1 cellular context compared by ENCODE assay signal in genomic region chr2:70087703-70088507, GRCh38.
A peak's percentile ranks its signal among the peaks of the same experiment; 100 is the strongest.
TF ChIP-seq lines count a peak whose summit lies in the region.

No MANE protein-coding gene starts in this region.

TF ChIP-seq in HepG2, 621 proteins besides CTCF, POLR2A, EP300 and RAD21 (continued from another document and continues in another):
- TF ChIP-seq ZNF704 (CRISPR knock-in tag; IDR thresholded peaks at IDR 0.05; ENCODE audit: borderline replicate concordance): no peak; the same call in 1 of the 2 replicates
- peak; percentile 34; the same call in 1 of the 2 replicates for TF ChIP-seq MXD3 (CRISPR knock-in tag; IDR thresholded peaks at IDR 0.05)
- 0 out of 2 replicates have a peak, but pooled peaks have one; percentile 31 for TF ChIP-seq ZNF766 (CRISPR knock-in tag; IDR thresholded peaks at IDR 0.05; ENCODE audit: borderline replicate concordance)
- TF ChIP-seq SIX1 (CRISPR knock-in tag; IDR thresholded peaks at IDR 0.05; ENCODE audit: borderline replicate concordance): no peak
- TF ChIP-seq ETV6 (CRISPR knock-in tag; conservative IDR thresholded peaks at IDR 0.05): peak; percentile 57; the same call in 1 of the 2 replicates
- no peak for TF ChIP-seq NFYC (CRISPR knock-in tag; IDR thresholded peaks at IDR 0.05)
- no peak; the same call in 1 of the 2 replicates for TF ChIP-seq PBX3 (CRISPR knock-in tag; IDR thresholded peaks at IDR 0.05; ENCODE audit: borderline replicate concordance)
- no peak for TF ChIP-seq GATA4 (IDR thresholded peaks at IDR 0.05; ENCODE audit: borderline replicate concordance, low read depth)
- TF ChIP-seq MLLT10 (CRISPR knock-in tag; IDR thresholded peaks at IDR 0.05): no peak
- peak; percentile 45 for TF ChIP-seq STAG1 (CRISPR knock-in tag; IDR thresholded peaks at IDR 0.05)
- no peak for TF ChIP-seq PHB2 (IDR thresholded peaks at IDR 0.05; ENCODE audit: partially characterized antibody)
- TF ChIP-seq BCLAF1 (IDR thresholded peaks at IDR 0.05): no peak
- no peak; the same call in none of the 2 replicates for TF ChIP-seq NFYB (CRISPR knock-in tag; IDR thresholded peaks at IDR 0.05)
- TF ChIP-seq NR0B2 (CRISPR knock-in tag; IDR thresholded peaks at IDR 0.05): peak; percentile 84
- TF ChIP-seq ZNF335 (CRISPR knock-in tag; IDR thresholded peaks at IDR 0.05): peak; percentile 84; the same call in 1 of the 2 replicates
- no peak for TF ChIP-seq ZNF484 (CRISPR knock-in tag; IDR thresholded peaks at IDR 0.05; ENCODE audit: borderline replicate concordance, low read depth)
- TF ChIP-seq TRAFD1 (CRISPR knock-in tag; IDR thresholded peaks at IDR 0.05; ENCODE audit: borderline replicate concordance): no peak
- no peak for TF ChIP-seq ELK4 (CRISPR knock-in tag; IDR thresholded peaks at IDR 0.05; ENCODE audit: borderline replicate concordance)
- TF ChIP-seq ZBTB49 (CRISPR knock-in tag; IDR thresholded peaks at IDR 0.05; ENCODE audit: borderline replicate concordance): 0 out of 2 replicates have a peak, but pooled peaks have one; percentile 1
- peak; percentile 97; the same call in 1 of the 2 replicates for TF ChIP-seq ZNF333 (CRISPR knock-in tag; IDR thresholded peaks at IDR 0.05; ENCODE audit: borderline replicate concordance)
- TF ChIP-seq KDM3A (CRISPR knock-in tag; IDR thresholded peaks at IDR 0.05; ENCODE audit: low read depth): peak; percentile 17; the same call in 1 of the 2 replicates
- no peak for TF ChIP-seq ZSCAN29 (CRISPR knock-in tag; conservative IDR thresholded peaks at IDR 0.05)
- TF ChIP-seq NR1H2 (CRISPR knock-in tag; IDR thresholded peaks at IDR 0.05; ENCODE audit: borderline replicate concordance, low read depth): no peak
- no peak for TF ChIP-seq CENPX (CRISPR knock-in tag; IDR thresholded peaks at IDR 0.05)
- no peak for TF ChIP-seq ZNF652 (CRISPR knock-in tag; IDR thresholded peaks at IDR 0.05; ENCODE audit: borderline replicate concordance, low read depth)
- TF ChIP-seq SMAD3 (CRISPR knock-in tag; IDR thresholded peaks at IDR 0.05): no peak; the same call in 1 of the 2 replicates
- no peak for TF ChIP-seq HMGA1 (CRISPR knock-in tag; conservative IDR thresholded peaks at IDR 0.05)
- peak; percentile 10; the same call in 1 of the 2 replicates for TF ChIP-seq TFAP4 (IDR thresholded peaks at IDR 0.05; ENCODE audit: borderline replicate concordance, low read depth)
- TF ChIP-seq GLI4 (CRISPR knock-in tag; IDR thresholded peaks at IDR 0.05; ENCODE audit: borderline replicate concordance): peak; percentile 71; the same call in 1 of the 2 replicates
- no peak for TF ChIP-seq JDP2 (CRISPR knock-in tag; IDR thresholded peaks at IDR 0.05; ENCODE audit: borderline replicate concordance)
- 0 out of 2 replicates have a peak, but pooled peaks have one; percentile 66 for TF ChIP-seq NCOA5 (CRISPR knock-in tag; IDR thresholded peaks at IDR 0.05)
- no peak for TF ChIP-seq PCBP2 (optimal IDR thresholded peaks at IDR 0.05; ENCODE audit: low read depth, low read length, poor library complexity, severe bottlenecking)
- 0 out of 2 replicates have a peak, but pooled peaks have one; percentile 50 for TF ChIP-seq FOXJ3 (CRISPR knock-in tag; IDR thresholded peaks at IDR 0.05; ENCODE audit: borderline replicate concordance)
- no peak for TF ChIP-seq ZNF121 (CRISPR knock-in tag; IDR thresholded peaks at IDR 0.05)
- TF ChIP-seq TBL1XR1 (IDR thresholded peaks at IDR 0.05; ENCODE audit: borderline replicate concordance, low read length, partially characterized antibody): peak; percentile 6
- peak; percentile 89; the same call in 2 of the 3 replicates for TF ChIP-seq MXI1 (IDR thresholded peaks at IDR 0.05; ENCODE audit: borderline replicate concordance, low read depth, low read length)
- TF ChIP-seq GATAD1 (CRISPR knock-in tag; IDR thresholded peaks at IDR 0.05): peak; percentile 53
- peak; percentile 67 for TF ChIP-seq BRD4 (CRISPR knock-in tag; IDR thresholded peaks at IDR 0.05)
- TF ChIP-seq FOXO1 (CRISPR knock-in tag; IDR thresholded peaks at IDR 0.05): peak; percentile 38; the same call in 1 of the 2 replicates
- TF ChIP-seq HNF4G (IDR thresholded peaks at IDR 0.05; ENCODE audit: borderline replicate concordance, low read depth, low read length): no peak
- TF ChIP-seq HNF4G (CRISPR knock-in tag; IDR thresholded peaks at IDR 0.05; ENCODE audit: borderline replicate concordance, low read depth): no peak
- TF ChIP-seq ZNF512B (CRISPR knock-in tag; IDR thresholded peaks at IDR 0.05; ENCODE audit: borderline replicate concordance): 0 out of 2 replicates have a peak, but pooled peaks have one; percentile 25
- TF ChIP-seq ZBTB26 (CRISPR knock-in tag; IDR thresholded peaks at IDR 0.05; ENCODE audit: borderline replicate concordance): peak; percentile 17
- peak; percentile 96 for TF ChIP-seq SNAI1 (CRISPR knock-in tag; IDR thresholded peaks at IDR 0.05; ENCODE audit: borderline replicate concordance)
- no peak for TF ChIP-seq FOXA1 (IDR thresholded peaks at IDR 0.05)
- TF ChIP-seq FOXA1 (CRISPR knock-in tag; IDR thresholded peaks at IDR 0.05): 0 out of 2 replicates have a peak, but pooled peaks have one; percentile 18
